18 cellular contexts compared by ENCODE assay signal in genomic region chr2:58133395-58133794, GRCh38.
DNase-seq lines count a peak whose midpoint lies in the region; ATAC-seq, FAIRE-seq and TF ChIP-seq lines count a peak whose summit lies in the region.
"Had no signal": no experiment of that assay in that cellular context is flagged by ENCODE, and none has a peak within 500 bp of the region (broad histone marks: within the 10 kb centered on the region; RNA-seq: fewer than 3 reads in every experiment).

No MANE protein-coding gene starts in this region.

- no peak for TF ChIP-seq CTCF in PC-3 (conservative IDR thresholded peaks at IDR 0.05; ENCODE audit: low read depth, low read length)
- no peak for TF ChIP-seq CTCF in dorsolateral prefrontal cortex (IDR thresholded peaks at IDR 0.05 in 54 of 56, conservative IDR thresholded peaks at IDR 0.05 in 2 of 56; ENCODE audit: low read depth in 1 of 56, partially characterized antibody in 56 of 56)
- no peak for TF ChIP-seq CTCF in foreskin fibroblast (IDR thresholded peaks at IDR 0.05; ENCODE audit: low read depth, low read length)
- TF ChIP-seq CTCF in stomach (IDR thresholded peaks at IDR 0.05) = no peak
- TF ChIP-seq CTCF in HepG2 (CRISPR knock-in tag; IDR thresholded peaks at IDR 0.05) = no peak

- TF ChIP-seq POLR2A in stomach (IDR thresholded peaks at IDR 0.05) = no peak
- no peak for TF ChIP-seq POLR2A in HepG2 (IDR thresholded peaks at IDR 0.05; ENCODE audit: insufficient read depth in 1 of 2, low read depth in 2 of 2, low read length in 2 of 2)

- TF ChIP-seq EP300 in stomach (IDR thresholded peaks at IDR 0.05) (no peak), HepG2 (IDR thresholded peaks at IDR 0.05; ENCODE audit: low read depth in 2 of 2, low read length in 2 of 2) (no peak), HepG2 (CRISPR knock-in tag; IDR thresholded peaks at IDR 0.05; ENCODE audit: borderline replicate concordance) (no peak)

- H3K4me3 ChIP-seq in PC-3 (ENCODE audit: low read length) = no peak overlapping the region
- H3K4me3 ChIP-seq in dorsolateral prefrontal cortex = no peak overlapping the region
- H3K4me3 ChIP-seq in foreskin fibroblast (ENCODE audit: low read depth in 1 of 2, low read length in 2 of 2) = no peak overlapping the region
- no peak overlapping the region for H3K4me3 ChIP-seq in stomach
- no peak overlapping the region for H3K4me3 ChIP-seq in HepG2 (replicated peaks in 1 of 3; ENCODE audit: insufficient read depth in 1 of 3, low read depth in 2 of 3, low read length in 3 of 3)
- H3K4me3 ChIP-seq: SJSA1 had no signal

- no peaks in the 10 kb centered on the region for H3F3A ChIP-seq in PC-3 (ENCODE audit: low read length, unreplicated experiment)

- no peak for TF ChIP-seq RAD21 in HepG2 (CRISPR knock-in tag; IDR thresholded peaks at IDR 0.05)

- DNase-seq in COLO829 (ENCODE audit: low spot score) (peak; percentile 77), PC-3 (peak; percentile 32), dorsolateral prefrontal cortex (no peak), foreskin fibroblast (peak; percentile 24 to 63), stomach (no peak), CD1c-positive myeloid dendritic cell (ENCODE audit: extremely low spot score) (no peak), NCI-H226 (no peak), HepG2 (ENCODE audit: low spot score) (no peak)
- DNase-seq: C1 segment of cervical spinal cord, DMS 273 treated with DMSO at 0.1 percent for 48 hours, Kasumi-1, NCI-H1417 treated with DMSO at 0.1 percent for 48 hours, NCI-H2029, NCI-H2171 treated with DMSO at 0.1 percent for 48 hours, NCI-H510A treated with DMSO at 0.1 percent for 48 hours, NCI-H82 had no signal

- POLR2A ChIA-PET in PC-3 (lab: Charles Lee; ENCODE audit: unreplicated experiment) = no interaction called here
- POLR2A ChIA-PET in HepG2 (lab: Yijun Ruan, JAX) = no interaction called here

- FAIRE-seq in HepG2 (lab: Jason Lieb, UNC) = no peak
- FAIRE-seq: GM12892 had no signal

- H3K4me1 ChIP-seq in PC-3 (ENCODE audit: insufficient read depth, low read length) (peaks cover 12% of the 10 kb centered on the region; the same call in 1 of the 2 replicates), stomach (peaks cover 0 to 12% (median 7%) of the 10 kb centered on the region in 4 donors), HepG2 (ENCODE audit: insufficient read depth, low read length) (no peaks in the 10 kb centered on the region)
- H3K4me1 ChIP-seq: SJSA1 had no signal

- no peaks in the 10 kb centered on the region for H3K27me3 ChIP-seq in PC-3 (ENCODE audit: low read length)
- H3K27me3 ChIP-seq in dorsolateral prefrontal cortex = no peaks in the 10 kb centered on the region
- no peaks in the 10 kb centered on the region for H3K27me3 ChIP-seq in stomach
- H3K27me3 ChIP-seq in HepG2 (ENCODE audit: control insufficient read depth in 1 of 2, insufficient read depth in 2 of 2, low read length in 2 of 2) = no peaks in the 10 kb centered on the region
- H3K27me3 ChIP-seq: SJSA1 had no signal

- H3K36me3 ChIP-seq in PC-3 (ENCODE audit: low read depth, low read length) = no peaks in the 10 kb centered on the region
- peaks cover 0 to 16% (median 3%) of the 10 kb centered on the region in 4 donors for H3K36me3 ChIP-seq in stomach
- peaks cover 1 to 10% of the 10 kb centered on the region in 2 experiments; a peak in 3 of 5 replicates for H3K36me3 ChIP-seq in HepG2 (replicated peaks in 1 of 2; ENCODE audit: control insufficient read depth in 1 of 2, insufficient read depth in 2 of 2, low read length in 2 of 2)
- H3K36me3 ChIP-seq: SJSA1 had no signal

- H3K4me2 ChIP-seq in PC-3 (ENCODE audit: low read length) (no peak overlapping the region), HepG2 (ENCODE audit: low read depth, low read length) (no peak overlapping the region)

- no peaks in the 10 kb centered on the region for H3K9me2 ChIP-seq in PC-3 (replicated peaks; ENCODE audit: low read length)

- H2AFZ ChIP-seq in PC-3 (ENCODE audit: low read length) (no peak overlapping the region), HepG2 (ENCODE audit: low read length) (no peak overlapping the region)

- H3K27ac ChIP-seq in PC-3 (ENCODE audit: low read length) = no peak overlapping the region
- peak overlapping the region in 41 of 59 donors; percentile 3 to 78 (median 49) for H3K27ac ChIP-seq in dorsolateral prefrontal cortex
- H3K27ac ChIP-seq in stomach = no peak overlapping the region
- no peak overlapping the region for H3K27ac ChIP-seq in HepG2 (ENCODE audit: extremely low read length, insufficient read depth, low read length)
- H3K27ac ChIP-seq: SJSA1 had no signal

- BruUV-seq in PC-3 (replicated peaks; lab: Mats Ljungman, UMichigan) = no TSS peak
- BruUV-seq in HepG2 (replicated peaks; lab: Mats Ljungman, UMichigan) = no TSS peak

- intact Hi-C loops in PC-3 (cut with micrococcal nuclease) = loop anchor here (5.0 to 10.0 kb wide), 2 partner anchors 201 to 376 kb away; no protein-coding TSS in a partner anchor
- intact Hi-C loops in dorsolateral prefrontal cortex (cut with DNase I) = loop anchor here (5.0 to 10.0 kb wide), 5 partner anchors 226 to 421 kb away; no protein-coding TSS in a partner anchor
- intact Hi-C loops in stomach (cut with DNase I; ENCODE audit: low total_unique reads) = no loop called here
- intact Hi-C loops in HepG2 (cut with micrococcal nuclease; ENCODE audit: unreplicated experiment) = loop anchor here (5.0 to 10.0 kb wide), 2 partner anchors 226 to 231 kb away; no protein-coding TSS in a partner anchor

- no peaks in the 10 kb centered on the region for H3K79me2 ChIP-seq in PC-3 (ENCODE audit: low read length)
- H3K79me2 ChIP-seq in HepG2 (ENCODE audit: insufficient read depth, low read length) = no peaks in the 10 kb centered on the region

- H4K20me1 ChIP-seq in PC-3 (ENCODE audit: low read length) (no peaks in the 10 kb centered on the region), HepG2 (ENCODE audit: insufficient read depth, low read length) (no peaks in the 10 kb centered on the region)

- H3K9ac ChIP-seq in PC-3 (ENCODE audit: low read length) (no peak overlapping the region), HepG2 (ENCODE audit: insufficient read depth, low read depth, low read length) (no peak overlapping the region)

- in situ Hi-C loops in HepG2 (cut with HindIII; ENCODE audit: extremely low pct_ligation_motif_present, low pct_unique_long_range_greater_than_20kb) = loop anchor here (5.0 kb wide), 1 partner anchor 314 kb away; no protein-coding TSS in a partner anchor

- H3K9me3 ChIP-seq in PC-3 (ENCODE audit: low read length) = no peaks in the 10 kb centered on the region
- no peaks in the 10 kb centered on the region for H3K9me3 ChIP-seq in stomach
- H3K9me3 ChIP-seq in HepG2 (ENCODE audit: low read length) = no peaks in the 10 kb centered on the region
- H3K9me3 ChIP-seq: SJSA1 had no signal

- ATAC-seq in PC-3 (peak; percentile 80), HepG2 (no peak)

- CTCF ChIA-PET in PC-3 (lab: Charles Lee) (no interaction called here), HepG2 (lab: Yijun Ruan, JAX; ENCODE audit: low intra/inter-chr PET ratio, low total read pairs) (no interaction called here)

TF ChIP-seq in HepG2, 621 proteins besides CTCF, POLR2A, EP300 and RAD21 (continues in another document):
- no peak for TF ChIP-seq PATZ1 (CRISPR knock-in tag; IDR thresholded peaks at IDR 0.05)
- no peak for TF ChIP-seq ZNF430 (CRISPR knock-in tag; IDR thresholded peaks at IDR 0.05)
- TF ChIP-seq NR2F6 (IDR thresholded peaks at IDR 0.05) = no peak
- TF ChIP-seq NR2F6 (CRISPR knock-in tag; IDR thresholded peaks at IDR 0.05) = no peak
- TF ChIP-seq PBX3 (CRISPR knock-in tag; IDR thresholded peaks at IDR 0.05; ENCODE audit: borderline replicate concordance) = no peak

Comparison
In these comparisons a context has a peak if more than half of its experiments do, and no peak if none do; other contexts are left out.
1. DNase-seq: peak in COLO829 (single experiment), PC-3 (single experiment) and foreskin fibroblast (2 of 2); none in dorsolateral prefrontal cortex (0 of 10), stomach (single experiment), CD1c-positive myeloid dendritic cell (single experiment), NCI-H226 (single experiment) and HepG2 (single experiment).
2. H3K27ac ChIP-seq: peak in dorsolateral prefrontal cortex (41 of 59); none in PC-3 (single experiment), stomach (0 of 5) and HepG2 (single experiment).